ENCODE assay signal across 1 cellular context in genomic region chr2:169476459-169476858, GRCh38.
TF ChIP-seq lines count a peak whose summit lies in the region.

No MANE protein-coding gene starts in this region.

TF ChIP-seq in HEK293, 187 proteins besides CTCF, POLR2A, EP300 and RAD21 (continued from another document):
- TF ChIP-seq BCL6B (tag by site-specific recombination; IDR thresholded peaks at IDR 0.05) (no peak), IKZF3 (tag by site-specific recombination; IDR thresholded peaks at IDR 0.05) (no peak), REST (tag by site-specific recombination; IDR thresholded peaks at IDR 0.05) (no peak), ZNF518A (tag by site-specific recombination; conservative IDR thresholded peaks at IDR 0.05; ENCODE audit: low read depth) (no peak), ZNF26 (tag by site-specific recombination; IDR thresholded peaks at IDR 0.05) (no peak), RBAK (tag by site-specific recombination; IDR thresholded peaks at IDR 0.05) (no peak), GFI1B (tag by site-specific recombination; IDR thresholded peaks at IDR 0.05) (no peak), ZNF292 (tag by site-specific recombination; IDR thresholded peaks at IDR 0.05; ENCODE audit: borderline replicate concordance, low read depth) (no peak), ZNF239 (tag by site-specific recombination; IDR thresholded peaks at IDR 0.05) (no peak), PRDM6 (tag by site-specific recombination; IDR thresholded peaks at IDR 0.05) (0 out of 2 replicates have a peak, but pooled peaks have one; percentile 32), ZBTB11 (tag by site-specific recombination; conservative IDR thresholded peaks at IDR 0.05; ENCODE audit: low read depth) (no peak), ZNF354C (tag by site-specific recombination; IDR thresholded peaks at IDR 0.05; ENCODE audit: borderline replicate concordance, low read depth) (no peak), ZNF302 (tag by site-specific recombination; IDR thresholded peaks at IDR 0.05; ENCODE audit: low read depth) (no peak), ZNF449 (tag by site-specific recombination; IDR thresholded peaks at IDR 0.05) (no peak), GLI2 (tag by site-specific recombination; IDR thresholded peaks at IDR 0.05; ENCODE audit: borderline replicate concordance, low read depth) (0 out of 2 replicates have a peak, but pooled peaks have one; percentile 41), ZNF324 (tag by site-specific recombination; IDR thresholded peaks at IDR 0.05) (no peak), ZXDB (tag by site-specific recombination; IDR thresholded peaks at IDR 0.05) (0 out of 2 replicates have a peak, but pooled peaks have one; percentile 25), TSHZ1 (tag by site-specific recombination; IDR thresholded peaks at IDR 0.05; ENCODE audit: borderline replicate concordance) (peak; percentile 52; the same call in 1 of the 2 replicates), ZNF24 (tag by site-specific recombination; IDR thresholded peaks at IDR 0.05) (0 out of 2 replicates have a peak, but pooled peaks have one; percentile 17)
